19 cellular contexts compared by ENCODE assay signal in the genomic region with DNA sequence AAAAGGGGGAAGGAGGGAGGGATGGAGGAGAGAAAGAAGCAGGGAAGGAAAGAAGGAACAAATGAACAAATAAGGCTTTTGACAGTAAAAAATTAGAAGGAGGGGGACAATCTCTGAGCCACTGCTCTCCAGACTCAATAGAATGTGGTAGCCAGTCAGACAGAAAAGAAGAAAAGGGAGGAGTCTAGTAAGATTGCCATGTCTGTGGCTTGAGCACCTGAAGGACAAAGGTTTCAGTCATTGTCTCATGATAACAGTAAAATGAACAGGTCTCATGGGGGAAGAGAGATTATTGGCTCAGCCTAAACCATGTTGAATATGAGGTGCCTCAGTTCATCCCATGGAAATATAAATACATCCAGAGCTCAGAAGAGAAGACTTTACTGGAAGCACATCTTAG. TPM values are rescaled to one million over a fixed set of nuclear protein-coding genes. Genes with fewer than 3 reads are reported as not detected.
DNase-seq lines count a peak whose midpoint lies in the region; ATAC-seq and TF ChIP-seq lines count a peak whose summit lies in the region.
"Had no signal": no experiment of that assay in that cellular context is flagged by ENCODE, and none has a peak within 500 bp of the region (broad histone marks: within the 10 kb centered on the region; RNA-seq: fewer than 3 reads in every experiment).

No MANE protein-coding gene starts in this region.

- POLR2A ChIA-PET in WTC11 (lab: Charles Lee): no interaction called here

- no peak overlapping the region for H3K27ac Mint-ChIP-seq in WTC11
- H3K27ac Mint-ChIP-seq: stimulated activated memory B cell treated with anti-CD40 and anti-IgM and Interleukin-4, amounts not matched to agents 10 μg/mL and 1 μg/mL and 100 μg/mL, for 72 hours had no signal

- CTCF ChIA-PET in WTC11 (lab: Charles Lee): no interaction called here

- peaks cover 4% of the 10 kb centered on the region for H3K4me1 Mint-ChIP-seq in WTC11
- H3K4me1 Mint-ChIP-seq: CD14-positive monocyte; stimulated activated memory B cell treated with anti-CD40 and anti-IgM and Interleukin-4, amounts not matched to agents 10 μg/mL and 1 μg/mL and 100 μg/mL, for 72 hours had no signal

- TF ChIP-seq CTCF in WTC11 (IDR thresholded peaks at IDR 0.05): no peak

- H3K9me3 Mint-ChIP-seq in WTC11: peaks cover 18% of the 10 kb centered on the region
- H3K9me3 Mint-ChIP-seq: stimulated activated memory B cell treated with anti-CD40 and anti-IgM and Interleukin-4, amounts not matched to agents 10 μg/mL and 1 μg/mL and 100 μg/mL, for 72 hours had no signal

- peaks cover 4% of the 10 kb centered on the region for H3K27me3 Mint-ChIP-seq in WTC11 (ENCODE audit: low read depth)
- H3K27me3 Mint-ChIP-seq: stimulated activated memory B cell treated with anti-CD40 and anti-IgM and Interleukin-4, amounts not matched to agents 10 μg/mL and 1 μg/mL and 100 μg/mL, for 72 hours had no signal

- in situ Hi-C loops in G401 (cut with HindIII; ENCODE audit: low sequenced_read_pairs): no loop called here

- H3K36me3 Mint-ChIP-seq in WTC11: no peaks in the 10 kb centered on the region
- H3K36me3 Mint-ChIP-seq: CD14-positive monocyte; stimulated activated memory B cell treated with anti-CD40 and anti-IgM and Interleukin-4, amounts not matched to agents 10 μg/mL and 1 μg/mL and 100 μg/mL, for 72 hours had no signal

- H3K4me3 Mint-ChIP-seq in WTC11: no peak overlapping the region
- H3K4me3 Mint-ChIP-seq: CD14-positive monocyte; stimulated activated memory B cell treated with anti-CD40 and anti-IgM and Interleukin-4, amounts not matched to agents 10 μg/mL and 1 μg/mL and 100 μg/mL, for 72 hours had no signal

- ATAC-seq in GM19023 (IDR thresholded peaks at IDR 0.05; ENCODE audit: unreplicated experiment): peak; percentile 66
- peak; percentile 57 for ATAC-seq in GM21717 (IDR thresholded peaks at IDR 0.05; ENCODE audit: unreplicated experiment)
- ATAC-seq in HG03039 (IDR thresholded peaks at IDR 0.05; ENCODE audit: unreplicated experiment): peak; percentile 63
- ATAC-seq in left colon: peak; percentile 45
- no peak for ATAC-seq in WTC11
- ATAC-seq: stimulated activated memory B cell treated with anti-CD40 and anti-IgM and Interleukin-4, amounts not matched to agents 10 μg/mL and 1 μg/mL and 100 μg/mL, for 72 hours had no signal

- no peak for DNase-seq in left colon
- no peak for DNase-seq in WTC11 (ENCODE audit: low spot score)
- no peak for DNase-seq in OCI-M1 (lab: John Stamatoyannopoulos, UW)
- no peak for DNase-seq in G401 (ENCODE audit: low spot score)
- DNase-seq: activated naive CD4-positive, alpha-beta T cell; erythroblast; kidney; midbrain; NCI-H1694 treated with DMSO at 0.1 percent for 48 hours; NCI-H526; nucleus accumbens; SW 1271; upper lobe of left lung; WERI-Rb-1 had no signal

- intact Hi-C loops in left colon (cut with DNase I, micrococcal nuclease): no loop called here

TF ChIP-seq in WTC11, 78 proteins besides CTCF, POLR2A, EP300 and RAD21:
- TF ChIP-seq GTF2I (CRISPR knock-in tag; conservative IDR thresholded peaks at IDR 0.05) (no peak), JUN (CRISPR knock-in tag; IDR thresholded peaks at IDR 0.05) (no peak), ZNF263 (CRISPR knock-in tag; IDR thresholded peaks at IDR 0.05; ENCODE audit: low read depth) (no peak), ZBTB21 (CRISPR knock-in tag; IDR thresholded peaks at IDR 0.05; ENCODE audit: borderline replicate concordance) (no peak), CREB1 (CRISPR knock-in tag; IDR thresholded peaks at IDR 0.05) (no peak), FOXK1 (CRISPR knock-in tag; IDR thresholded peaks at IDR 0.05) (no peak), FOXJ3 (CRISPR knock-in tag; IDR thresholded peaks at IDR 0.05; ENCODE audit: borderline replicate concordance) (no peak), GRHL2 (CRISPR knock-in tag; IDR thresholded peaks at IDR 0.05; ENCODE audit: insufficient replicate concordance, severe bottlenecking) (no peak), ZNF423 (CRISPR knock-in tag; IDR thresholded peaks at IDR 0.05) (no peak)
- TF ChIP-seq, protein P1, sequence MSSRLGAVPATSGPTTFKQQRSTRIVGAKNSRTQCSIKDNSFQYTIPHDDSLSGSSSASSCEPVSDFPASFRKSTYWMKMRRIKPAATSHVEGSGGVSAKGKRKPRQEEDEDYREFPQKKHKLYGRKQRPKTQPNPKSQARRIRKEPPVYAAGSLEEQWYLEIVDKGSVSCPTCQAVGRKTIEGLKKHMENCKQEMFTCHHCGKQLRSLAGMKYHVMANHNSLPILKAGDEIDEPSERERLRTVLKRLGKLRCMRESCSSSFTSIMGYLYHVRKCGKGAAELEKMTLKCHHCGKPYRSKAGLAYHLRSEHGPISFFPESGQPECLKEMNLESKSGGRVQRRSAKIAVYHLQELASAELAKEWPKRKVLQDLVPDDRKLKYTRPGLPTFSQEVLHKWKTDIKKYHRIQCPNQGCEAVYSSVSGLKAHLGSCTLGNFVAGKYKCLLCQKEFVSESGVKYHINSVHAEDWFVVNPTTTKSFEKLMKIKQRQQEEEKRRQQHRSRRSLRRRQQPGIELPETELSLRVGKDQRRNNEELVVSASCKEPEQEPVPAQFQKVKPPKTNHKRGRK (CRISPR knock-in tag; IDR thresholded peaks at IDR 0.05; ENCODE audit: borderline replicate concordance): no peak
- TF ChIP-seq, protein P2, sequence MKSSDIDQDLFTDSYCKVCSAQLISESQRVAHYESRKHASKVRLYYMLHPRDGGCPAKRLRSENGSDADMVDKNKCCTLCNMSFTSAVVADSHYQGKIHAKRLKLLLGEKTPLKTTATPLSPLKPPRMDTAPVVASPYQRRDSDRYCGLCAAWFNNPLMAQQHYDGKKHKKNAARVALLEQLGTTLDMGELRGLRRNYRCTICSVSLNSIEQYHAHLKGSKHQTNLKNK (CRISPR knock-in tag; IDR thresholded peaks at IDR 0.05): no peak

RNA-seq across cellular contexts. Expression of a gene that starts 14.0 kb away (rescaled TPM):
- total RNA-seq in left colon (100 to 1,000 TPM; 155 to 190 TPM), WTC11 (2021) (51.4 to 56.9 TPM (median 55.0 TPM) in 3 replicates)
- total RNA-seq in G401 (2014; rRNA removed; shearing (Covaris generic)): 16.6 and 24.1 TPM in 2 replicates
